9 cellular contexts compared by ENCODE assay signal in genomic region chr4:2806392-2807355, GRCh38. TPM values are rescaled to one million over a fixed set of nuclear protein-coding genes. Genes with fewer than 3 reads are reported as not detected.
DNase-seq lines count a peak whose midpoint lies in the region; ATAC-seq and TF ChIP-seq lines count a peak whose summit lies in the region.
"Had no signal": no experiment of that assay in that cellular context is flagged by ENCODE, and none has a peak within 500 bp of the region (broad histone marks: within the 10 kb centered on the region; RNA-seq: fewer than 3 reads in every experiment).

No MANE protein-coding gene starts in this region.

- H3K27ac ChIP-seq in mesenchymal stem cell (ENCODE audit: low read length, poor library complexity, severe bottlenecking) (no peak overlapping the region), temporal lobe (ENCODE audit: low read depth, low read length) (peak overlapping the region; percentile 4)

- H2AFZ ChIP-seq in mesenchymal stem cell (ENCODE audit: low read depth, low read length) = no peak overlapping the region

- no peak overlapping the region for H3K4me2 ChIP-seq in mesenchymal stem cell (ENCODE audit: low read length, poor library complexity, severe bottlenecking)

- no peak overlapping the region for H3K14ac ChIP-seq in mesenchymal stem cell (ENCODE audit: low read length in 2 of 2)

- H4K8ac ChIP-seq in mesenchymal stem cell (ENCODE audit: low read length) = no peak overlapping the region

- H3K9me3 ChIP-seq in mesenchymal stem cell (ENCODE audit: control insufficient read depth, low read length) (no peaks in the 10 kb centered on the region), BE2C (no peaks in the 10 kb centered on the region)

- H3K4me3 ChIP-seq in mesenchymal stem cell (ENCODE audit: insufficient read depth in 1 of 2, low read depth in 1 of 2, low read length in 2 of 2) (peak overlapping the region in 1 of 2 experiments; percentile 35), BE2C (ENCODE audit: low read depth, low read length) (no peak overlapping the region)

- peak; percentile 29 for DNase-seq in NCI-H2227 (lab: John Stamatoyannopoulos, UW; ENCODE audit: unreplicated experiment)
- DNase-seq in dermis blood vessel endothelial cell = peak; percentile 67
- DNase-seq in mesenchymal stem cell = no peak
- no peak for DNase-seq in BE2C
- no peak for DNase-seq in activated CD4-positive, alpha-beta T cell treated with anti-CD3 and anti-CD28 coated beads, Interleukin-2, amount 50 U/mL, for 1 hour
- DNase-seq: NCI-H524; stimulated activated CD4-positive, alpha-beta T cell treated with anti-CD3 and anti-CD28 coated beads, Interleukin-4, amount 100 ng/mL, for 4 hours had no signal

- no peak overlapping the region for H2BK15ac ChIP-seq in mesenchymal stem cell (ENCODE audit: low read depth, poor library complexity, severe bottlenecking)

- H3K79me1 ChIP-seq in mesenchymal stem cell (replicated peaks; ENCODE audit: low read length, poor library complexity, severe bottlenecking) = peaks cover 39% of the 10 kb centered on the region

- ATAC-seq in GM19328 (IDR thresholded peaks at IDR 0.05; ENCODE audit: unreplicated experiment) = no peak

- H3K18ac ChIP-seq in mesenchymal stem cell (ENCODE audit: low read depth in 1 of 2, low read length in 2 of 2) = no peak overlapping the region

- H3K9ac ChIP-seq in mesenchymal stem cell (ENCODE audit: low read length) = peak overlapping the region; percentile 55

- H2BK120ac ChIP-seq in mesenchymal stem cell (ENCODE audit: low read depth, low read length) = no peak overlapping the region

- H3K36me3 ChIP-seq in mesenchymal stem cell (ENCODE audit: control insufficient read depth in 1 of 2, insufficient read depth in 2 of 2, low read depth in 1 of 2, low read length in 2 of 2) = peaks cover 0 to 63% of the 10 kb centered on the region in 2 experiments
- no peaks in the 10 kb centered on the region for H3K36me3 ChIP-seq in BE2C

- WGBS in mesenchymal stem cell = 94% methylated on average over 27 of the region's 27 CpGs

- H3K27me3 ChIP-seq in mesenchymal stem cell (ENCODE audit: control insufficient read depth in 1 of 2, insufficient read depth in 1 of 2, low read length in 2 of 2) (no peaks in the 10 kb centered on the region), BE2C (no peaks in the 10 kb centered on the region)

- H3K4ac ChIP-seq in mesenchymal stem cell (ENCODE audit: low read depth in 1 of 2, low read length in 2 of 2) = no peak overlapping the region

- no peak for TF ChIP-seq CTCF in BE2C (IDR thresholded peaks at IDR 0.05; ENCODE audit: low read depth, low read length)

- H4K91ac ChIP-seq in mesenchymal stem cell (ENCODE audit: low read length) = peak overlapping the region; percentile 45

- no peak overlapping the region for H3K23ac ChIP-seq in mesenchymal stem cell (ENCODE audit: low read length in 2 of 2)

- H2BK12ac ChIP-seq in mesenchymal stem cell (ENCODE audit: low read length in 2 of 2) = no peak overlapping the region

- H3K4me1 ChIP-seq in mesenchymal stem cell (ENCODE audit: control insufficient read depth, insufficient read depth, low read depth, low read length) = peaks cover 64% of the 10 kb centered on the region
- peaks cover 2% of the 10 kb centered on the region for H3K4me1 ChIP-seq in BE2C

- H2BK5ac ChIP-seq in mesenchymal stem cell (ENCODE audit: low read depth, low read length, poor library complexity, severe bottlenecking) = no peak overlapping the region

- no peak overlapping the region for H2AK5ac ChIP-seq in mesenchymal stem cell (ENCODE audit: low read length, severe bottlenecking)

RNA-seq across cellular contexts. Expression of gene SH3BP2, which starts 13.8 kb away (rescaled TPM):
- 26.4 and 29.6 TPM in 2 replicates for total RNA-seq in dermis blood vessel endothelial cell
- polyA plus RNA-seq in mesenchymal stem cell (2013, experiment 1 of 2) = 25.7 TPM
- 26.3 TPM for polyA plus RNA-seq in mesenchymal stem cell (2013, experiment 2 of 2)
- 22.6 TPM for total RNA-seq in temporal lobe
- 35.4 TPM for polyA plus RNA-seq in BE2C (2012; ENCODE audit: insufficient read depth, insufficient read length, low read depth)

RNA-seq across cellular contexts. Expression of gene ADD1, which starts 37.0 kb away (rescaled TPM):
- 168 and 270 TPM in 2 replicates for total RNA-seq in dermis blood vessel endothelial cell
- 336 TPM for polyA plus RNA-seq in mesenchymal stem cell (2013, experiment 1 of 2)
- polyA plus RNA-seq in mesenchymal stem cell (2013, experiment 2 of 2) = 331 TPM
- total RNA-seq in temporal lobe = 191 TPM
- 184 TPM for polyA plus RNA-seq in BE2C (2012; ENCODE audit: insufficient read depth, insufficient read length, low read depth)

RNA-seq across cellular contexts. Expression of gene TNIP2, which starts 50.5 kb away (rescaled TPM):
- total RNA-seq in dermis blood vessel endothelial cell = 119 and 122 TPM in 2 replicates
- polyA plus RNA-seq in mesenchymal stem cell (2013, experiment 1 of 2) = 26.1 TPM
- polyA plus RNA-seq in mesenchymal stem cell (2013, experiment 2 of 2) = 25.8 TPM
- 3.9 TPM for total RNA-seq in temporal lobe
- 47.1 TPM for polyA plus RNA-seq in BE2C (2012; ENCODE audit: insufficient read depth, insufficient read length, low read depth)

Comparison
In these comparisons a context has a peak if more than half of its experiments do, and no peak if none do; other contexts are left out.
1. DNase-seq: peak in NCI-H2227 (single experiment) and dermis blood vessel endothelial cell (single experiment); none in mesenchymal stem cell (single experiment), BE2C (single experiment) and activated CD4-positive, alpha-beta T cell treated with anti-CD3 and anti-CD28 coated beads, Interleukin-2, amount 50 U/mL, for 1 hour (single experiment).
2. RNA of gene TNIP2, which starts 50.5 kb away (total RNA-seq): 119 to 122 TPM in dermis blood vessel endothelial cell; 3.9 TPM in temporal lobe (single experiment); every median in the first group is over 10 times any median in the second.